Comparison of ENCODE assay signal across 11 cellular contexts in genomic region chr10:132408823-132409666, GRCh38. TPM values are rescaled to one million over a fixed set of nuclear protein-coding genes. Genes with fewer than 3 reads are reported as not detected.
DNase-seq lines count a peak whose midpoint lies in the region; ATAC-seq and TF ChIP-seq lines count a peak whose summit lies in the region.
"Had no signal": no experiment of that assay in that cellular context is flagged by ENCODE, and none has a peak within 500 bp of the region (broad histone marks: within the 10 kb centered on the region; RNA-seq: fewer than 3 reads in every experiment).

No MANE protein-coding gene starts in this region.

- in situ Hi-C loops in transverse colon (cut with MboI; ENCODE audit: low pct_ligation_motif_present in 1 of 4, low pct_unique_long_range_greater_than_20kb in 1 of 4, low sequenced_read_pairs in 3 of 4), result no loop called here

- H3K4me3 ChIP-seq in mucosa of descending colon (no peak overlapping the region), transverse colon (peak overlapping the region in 2 of 4 donors; percentile 19 to 26)

- H3K9me3 ChIP-seq in mucosa of descending colon (no peaks in the 10 kb centered on the region), transverse colon (no peaks in the 10 kb centered on the region)

- peak; percentile 71 for ATAC-seq in mucosa of descending colon

- H3K36me3 ChIP-seq in mucosa of descending colon (ENCODE audit: low read depth), result peaks cover 7% of the 10 kb centered on the region
- H3K36me3 ChIP-seq in transverse colon, result peaks cover 0 to 21% (median 6%) of the 10 kb centered on the region in 4 donors

- intact Hi-C loops in mucosa of descending colon (cut with DNase I, micrococcal nuclease) (no loop called here), transverse colon (cut with DNase I; ENCODE audit: low total_unique reads) (no loop called here)

- H3K4me1 ChIP-seq in mucosa of descending colon (ENCODE audit: low read depth) (peaks cover 77% of the 10 kb centered on the region), transverse colon (peaks cover 47 to 84% (median 70%) of the 10 kb centered on the region in 4 donors)

- 62% methylated on average over 25 of the region's 27 CpGs; no CpG with 5 or more reads in 1 of the 2 donors for WGBS in transverse colon (ENCODE audit: low coverage in 1 of 2), 2 donors

- TF ChIP-seq CTCF in mucosa of descending colon (IDR thresholded peaks at IDR 0.05) (no peak), transverse colon (IDR thresholded peaks at IDR 0.05) (no peak)

- TF ChIP-seq EP300 in transverse colon (IDR thresholded peaks at IDR 0.05; ENCODE audit: low read depth), result no peak

- peak; percentile 44 for TF ChIP-seq POLR2A in transverse colon (IDR thresholded peaks at IDR 0.05)

- no peaks in the 10 kb centered on the region for H3K27me3 ChIP-seq in transverse colon

- DNase-seq in DMS153 (lab: John Stamatoyannopoulos, UW), result peak; percentile 31
- no peak for DNase-seq in DMS153 treated with DMSO at 0.1 percent for 48 hours (lab: John Stamatoyannopoulos, UW; ENCODE audit: unreplicated experiment)
- DNase-seq in epithelial cell of prostate (ENCODE audit: low read depth, low spot score), result no peak
- peak; percentile 74 to 87 (median 79) for DNase-seq in mucosa of descending colon
- peak; percentile 80 for DNase-seq in transverse colon
- no peak for DNase-seq in NCI-H524 treated with DMSO at 0.1 percent for 48 hours (lab: John Stamatoyannopoulos, UW)
- no peak for DNase-seq in activated gamma-delta T cell (lab: John Stamatoyannopoulos, UW)
- DNase-seq in AG20443 (ENCODE audit: low spot score), result no peak
- DNase-seq: 8988T, KBM-7, OCI-M1 had no signal

- peak overlapping the region; percentile 87 for H3K27ac ChIP-seq in epithelial cell of prostate
- H3K27ac ChIP-seq in transverse colon, result peak overlapping the region; percentile 92 to 97 (median 95)

RNA-seq across cellular contexts. Expression of gene PWWP2B, which starts 12.0 kb away (rescaled TPM):
- total RNA-seq in mucosa of descending colon (10 to 100 TPM; 37.7 to 55.6 (median 41.7) TPM), transverse colon (100 to 1,000 TPM in 1 of 4 donors, 10 to 100 TPM in 3; 45.9 to 129 (median 61.2) TPM)

Comparison
In these comparisons a context has a peak if more than half of its experiments do, and no peak if none do; other contexts are left out.
1. DNase-seq: peak in DMS153 (single experiment), mucosa of descending colon (3 of 3) and transverse colon (single experiment); none in DMS153 treated with DMSO at 0.1 percent for 48 hours (single experiment), epithelial cell of prostate (single experiment), NCI-H524 treated with DMSO at 0.1 percent for 48 hours (single experiment), activated gamma-delta T cell (single experiment) and AG20443 (single experiment).